In genomic region chr4:37648084-37648817, GRCh38 we compare ENCODE assay signal across 8 cellular contexts. TPM values are rescaled to one million over a fixed set of nuclear protein-coding genes. Genes with fewer than 3 reads are reported as not detected.
DNase-seq lines count a peak whose midpoint lies in the region; ATAC-seq and TF ChIP-seq lines count a peak whose summit lies in the region.

No MANE protein-coding gene starts in this region.

- intact Hi-C loops in esophagus squamous epithelium (cut with DNase I): no loop called here

- no peak overlapping the region for H3K27ac Mint-ChIP-seq in activated T-cell treated with anti-CD3 and anti-CD28 coated beads, Interleukin-2, amount 50 U/mL, for 72 hours

- 61 to 78% methylated on average over 8 of the region's 8 CpGs for WGBS in esophagus squamous epithelium, 2 donors

- ATAC-seq in activated T-cell treated with anti-CD3 and anti-CD28 coated beads, Interleukin-2, amount 50 U/mL, for 72 hours (replicated peaks in 1 of 2): no peak
- no peak for ATAC-seq in GM18502 (IDR thresholded peaks at IDR 0.05; ENCODE audit: poor library complexity, unreplicated experiment)

- DNase-seq in DMS53 treated with DMSO at 0.1 percent for 48 hours (lab: John Stamatoyannopoulos, UW; ENCODE audit: unreplicated experiment): peak; percentile 99
- peak; percentile 81 for DNase-seq in NCI-H226
- peak; percentile 94 for DNase-seq in dermis blood vessel endothelial cell
- no peak for DNase-seq in activated T-cell treated with anti-CD3 and anti-CD28 coated beads, Interleukin-2, amount 50 U/mL, for 72 hours
- DNase-seq in NCI-H187 treated with DMSO at 0.1 percent for 48 hours (lab: John Stamatoyannopoulos, UW): no peak
- no peak for DNase-seq in esophagus squamous epithelium (lab: John Stamatoyannopoulos, UW)

- no peak for TF ChIP-seq POLR2A in esophagus squamous epithelium (IDR thresholded peaks at IDR 0.05)

- H3K4me3 ChIP-seq in neutrophil (ENCODE audit: low read depth in 1 of 2, low read length in 1 of 2) (no peak overlapping the region), esophagus squamous epithelium (no peak overlapping the region)

- peaks cover 6 to 7% of the 10 kb centered on the region in 2 experiments for H3K4me1 ChIP-seq in neutrophil (ENCODE audit: control insufficient read depth in 1 of 2, insufficient read depth in 1 of 2, low read depth in 1 of 2, low read length in 1 of 2)
- peaks cover 0 to 11% (median 8%) of the 10 kb centered on the region in 3 donors for H3K4me1 ChIP-seq in esophagus squamous epithelium

- no peaks in the 10 kb centered on the region for H3K9me3 Mint-ChIP-seq in activated T-cell treated with anti-CD3 and anti-CD28 coated beads, Interleukin-2, amount 50 U/mL, for 72 hours

- no peak overlapping the region for H3K4me3 Mint-ChIP-seq in activated T-cell treated with anti-CD3 and anti-CD28 coated beads, Interleukin-2, amount 50 U/mL, for 72 hours

- H3K27me3 Mint-ChIP-seq in activated T-cell treated with anti-CD3 and anti-CD28 coated beads, Interleukin-2, amount 50 U/mL, for 72 hours (ENCODE audit: low read depth): no peaks in the 10 kb centered on the region

- peaks cover 24% of the 10 kb centered on the region for H3K4me1 Mint-ChIP-seq in activated T-cell treated with anti-CD3 and anti-CD28 coated beads, Interleukin-2, amount 50 U/mL, for 72 hours (ENCODE audit: low read depth)

- TF ChIP-seq CTCF in neutrophil (IDR thresholded peaks at IDR 0.05) (no peak), esophagus squamous epithelium (IDR thresholded peaks at IDR 0.05) (no peak)

- H3K9me3 ChIP-seq in neutrophil: no peaks in the 10 kb centered on the region
- no peaks in the 10 kb centered on the region for H3K9me3 ChIP-seq in esophagus squamous epithelium

- H3K27me3 ChIP-seq in neutrophil: no peaks in the 10 kb centered on the region
- H3K27me3 ChIP-seq in esophagus squamous epithelium: no peaks in the 10 kb centered on the region

- H3K36me3 Mint-ChIP-seq in activated T-cell treated with anti-CD3 and anti-CD28 coated beads, Interleukin-2, amount 50 U/mL, for 72 hours (ENCODE audit: insufficient read depth in 2 of 2): peaks cover 2 to 3% of the 10 kb centered on the region in 2 donors

- H3K36me3 ChIP-seq in neutrophil (peaks cover 62% of the 10 kb centered on the region), esophagus squamous epithelium (peaks cover 0 to 39% (median 4%) of the 10 kb centered on the region in 3 donors)

- peak overlapping the region; percentile 59 for H3K27ac ChIP-seq in neutrophil
- peak overlapping the region in 2 of 4 donors; percentile 3 to 10 for H3K27ac ChIP-seq in esophagus squamous epithelium

RNA-seq across cellular contexts. Expression of gene RELL1, which starts 37.9 kb away (rescaled TPM):
- total RNA-seq in dermis blood vessel endothelial cell: 187 and 289 TPM in 2 replicates
- total RNA-seq in activated T-cell treated with anti-CD3 and anti-CD28 coated beads, Interleukin-2, amount 50 U/mL, for 72 hours: 10 to 100 TPM; 14.0 to 18.9 TPM
- total RNA-seq in esophagus squamous epithelium: 10 to 100 TPM; 20.3 to 49.0 (median 32.6) TPM

Comparison
In these comparisons a context has a peak if more than half of its experiments do, and no peak if none do; other contexts are left out.
1. DNase-seq: peak in DMS53 treated with DMSO at 0.1 percent for 48 hours (single experiment), NCI-H226 (single experiment) and dermis blood vessel endothelial cell (single experiment); none in activated T-cell treated with anti-CD3 and anti-CD28 coated beads, Interleukin-2, amount 50 U/mL, for 72 hours (0 of 2), NCI-H187 treated with DMSO at 0.1 percent for 48 hours (single experiment) and esophagus squamous epithelium (single experiment).